Comparison of ENCODE assay signal across 8 cellular contexts in genomic region chr1:160862151-160863061, GRCh38. TPM values are rescaled to one million over a fixed set of nuclear protein-coding genes. Genes with fewer than 3 reads are reported as not detected.
DNase-seq lines count a peak whose midpoint lies in the region; ATAC-seq and TF ChIP-seq lines count a peak whose summit lies in the region.

CD244 (minus strand) TSS chr1:160862887; CDS start chr1:160862677, 210 bp downstream.

- DNase-seq in NK-92 treated with Interleukin-12 subunit alpha and Interleukin-12 subunit beta, amount 100 ng/mL, for 24 hours (lab: John Stamatoyannopoulos, UW), result peak; percentile 91
- DNase-seq in NK-92 (lab: John Stamatoyannopoulos, UW; ENCODE audit: unreplicated experiment) (no peak), heart left ventricle (peak in 4 of 5 donors; percentile 34 to 75 (median 36)), NCI-H1105 (lab: John Stamatoyannopoulos, UW) (no peak), HFFc6 (no peak)
- DNase-seq in activated CD4-positive, alpha-beta T cell treated with anti-CD3 and anti-CD28 coated beads, Interleukin-2, amount 10 ng/mL, durations not matched to agents 7 days and 5 days, result peak; percentile 41
- DNase-seq in stimulated activated CD8-positive, alpha-beta memory T cell treated with anti-CD3 and anti-CD28 coated beads, Interleukin-12 subunit alpha, Interleukin-12 subunit beta, amount 100 ng/mL, for 4 hours (ENCODE audit: low read depth), result peak; percentile 55

- peak within 1 kb of the TSS in 1 of 12 donors; percentile 85 for H3K27ac ChIP-seq in heart left ventricle

- TF ChIP-seq POLR2A in heart left ventricle (IDR thresholded peaks at IDR 0.05), result no peak

- H3K4me3 ChIP-seq in heart left ventricle, result peak within 1 kb of the TSS in 2 of 12 donors; percentile 12 to 43

- H3K4me1 ChIP-seq in heart left ventricle, result peaks cover 0 to 68% (median 0%) of the 10 kb centered on the region in 12 donors

- H3K4me1 Mint-ChIP-seq in activated CD4-positive, alpha-beta T cell treated with anti-CD3 and anti-CD28 coated beads, Interleukin-2, amount 10 ng/mL, durations not matched to agents 7 days and 5 days, result peaks cover 26% of the 10 kb centered on the region
- no peaks in the 10 kb centered on the region for H3K4me1 Mint-ChIP-seq in HFFc6 (ENCODE audit: low read depth)

- no peaks in the 10 kb centered on the region for H3K36me3 ChIP-seq in heart left ventricle

- TF ChIP-seq CTCF in heart left ventricle (IDR thresholded peaks at IDR 0.05) (no peak), HFFc6 (IDR thresholded peaks at IDR 0.05) (no peak)

- no peaks in the 10 kb centered on the region for H3K9me3 Mint-ChIP-seq in activated CD4-positive, alpha-beta T cell treated with anti-CD3 and anti-CD28 coated beads, Interleukin-2, amount 10 ng/mL, durations not matched to agents 7 days and 5 days
- H3K9me3 Mint-ChIP-seq in HFFc6, result no peaks in the 10 kb centered on the region

- peak; percentile 66 for ATAC-seq in HG03280 (IDR thresholded peaks at IDR 0.05; ENCODE audit: unreplicated experiment)
- ATAC-seq in heart left ventricle, result peak in 3 of 4 donors; percentile 47 to 65 (median 59)

- peak within 1 kb of the TSS; percentile 26 for H3K27ac Mint-ChIP-seq in activated CD4-positive, alpha-beta T cell treated with anti-CD3 and anti-CD28 coated beads, Interleukin-2, amount 10 ng/mL, durations not matched to agents 7 days and 5 days
- no peak within 1 kb of the TSS for H3K27ac Mint-ChIP-seq in HFFc6

- H3K4me3 Mint-ChIP-seq in activated CD4-positive, alpha-beta T cell treated with anti-CD3 and anti-CD28 coated beads, Interleukin-2, amount 10 ng/mL, durations not matched to agents 7 days and 5 days, result no peak within 1 kb of the TSS
- H3K4me3 Mint-ChIP-seq in HFFc6, result no peak within 1 kb of the TSS

- H3K9me3 ChIP-seq in heart left ventricle, result no peaks in the 10 kb centered on the region

- H3K27me3 ChIP-seq in heart left ventricle, result peaks cover 0 to 21% (median 0%) of the 10 kb centered on the region in 9 donors

- intact Hi-C loops in heart left ventricle (cut with DNase I), result no loop called here

- WGBS in heart left ventricle, 4 donors, result 36 to 56% (median 46%) methylated on average over 9 to 13 of the region's 13 CpGs

- no peaks in the 10 kb centered on the region for H3K27me3 Mint-ChIP-seq in activated CD4-positive, alpha-beta T cell treated with anti-CD3 and anti-CD28 coated beads, Interleukin-2, amount 10 ng/mL, durations not matched to agents 7 days and 5 days
- H3K27me3 Mint-ChIP-seq in HFFc6 (ENCODE audit: insufficient read depth), result peaks cover 16% of the 10 kb centered on the region

- no peaks in the 10 kb centered on the region for H3K36me3 Mint-ChIP-seq in activated CD4-positive, alpha-beta T cell treated with anti-CD3 and anti-CD28 coated beads, Interleukin-2, amount 10 ng/mL, durations not matched to agents 7 days and 5 days (ENCODE audit: low read depth)
- H3K36me3 Mint-ChIP-seq in HFFc6 (ENCODE audit: low read depth), result no peaks in the 10 kb centered on the region

- CTCF ChIA-PET in activated CD4-positive, alpha-beta T cell treated with anti-CD3 and anti-CD28 coated beads, Interleukin-2, amount 10 ng/mL, durations not matched to agents 7 days and 5 days (lab: Charles Lee), result interaction anchor here (0.6 to 2.5 kb wide), 5 partner anchors 11 to 107 kb away, joined by 4 to 10 read pairs (median 7); no protein-coding TSS in a partner anchor

- POLR2A ChIA-PET in activated CD4-positive, alpha-beta T cell treated with anti-CD3 and anti-CD28 coated beads, Interleukin-2, amount 10 ng/mL, durations not matched to agents 7 days and 5 days (lab: Charles Lee), result interaction anchor here (0.5 to 0.7 kb wide), 2 partner anchors 12 to 159 kb away, joined by 3 read pairs; partner anchors contain the start of gene F11R

RNA-seq across cellular contexts. Expression of gene CD244, which starts in this region (rescaled TPM):
- 1 to 10 TPM; 1.8 to 2.1 TPM for total RNA-seq in activated CD4-positive, alpha-beta T cell treated with anti-CD3 and anti-CD28 coated beads, Interleukin-2, amount 10 ng/mL, durations not matched to agents 7 days and 5 days
- total RNA-seq in heart left ventricle, result 1 to 10 TPM in 2 of 9 donors, under 1 TPM in 2, not detected in 5; 0.10 to 2.2 (median 1.2) TPM
- polyA plus RNA-seq in heart left ventricle, result under 1 TPM; 0.08 to 0.22 TPM
- total RNA-seq in HFFc6 (2021; fragmentation: NEBNext Ultra II Directional; extraction: Animal tissue kit (Norgen Biotek cat#: 25700)), result not detected

Comparison
In these comparisons a context has a peak if more than half of its experiments do, and no peak if none do; other contexts are left out.
1. DNase-seq: peak in NK-92 treated with Interleukin-12 subunit alpha and Interleukin-12 subunit beta, amount 100 ng/mL, for 24 hours (single experiment), activated CD4-positive, alpha-beta T cell treated with anti-CD3 and anti-CD28 coated beads, Interleukin-2, amount 10 ng/mL, durations not matched to agents 7 days and 5 days (single experiment), heart left ventricle (4 of 5) and stimulated activated CD8-positive, alpha-beta memory T cell treated with anti-CD3 and anti-CD28 coated beads, Interleukin-12 subunit alpha, Interleukin-12 subunit beta, amount 100 ng/mL, for 4 hours (single experiment); none in NK-92 (single experiment), NCI-H1105 (single experiment) and HFFc6 (single experiment).